In the genomic region with DNA sequence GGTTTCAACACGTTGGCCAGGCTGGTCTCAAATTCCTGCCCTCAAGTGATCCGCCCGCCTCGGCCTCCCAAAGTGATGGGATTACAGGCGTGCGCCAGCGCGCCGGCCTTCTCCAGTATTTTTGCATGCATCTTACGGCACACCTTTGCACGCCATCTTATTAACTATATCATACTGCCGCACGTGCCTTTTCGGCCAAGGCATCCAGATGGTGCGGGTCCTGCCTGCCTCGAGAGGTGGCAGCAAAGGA, we compare ENCODE assay signal across 1 cellular context.
TF ChIP-seq lines count a peak whose summit lies in the region.

No MANE protein-coding gene starts in this region.

TF ChIP-seq in HEK293, 187 proteins besides CTCF, POLR2A, EP300 and RAD21 (continued from another document):
- no peak for TF ChIP-seq KLF17 (tag by site-specific recombination; IDR thresholded peaks at IDR 0.05)
